Comparison of ENCODE assay signal across 30 cellular contexts in the genomic region with DNA sequence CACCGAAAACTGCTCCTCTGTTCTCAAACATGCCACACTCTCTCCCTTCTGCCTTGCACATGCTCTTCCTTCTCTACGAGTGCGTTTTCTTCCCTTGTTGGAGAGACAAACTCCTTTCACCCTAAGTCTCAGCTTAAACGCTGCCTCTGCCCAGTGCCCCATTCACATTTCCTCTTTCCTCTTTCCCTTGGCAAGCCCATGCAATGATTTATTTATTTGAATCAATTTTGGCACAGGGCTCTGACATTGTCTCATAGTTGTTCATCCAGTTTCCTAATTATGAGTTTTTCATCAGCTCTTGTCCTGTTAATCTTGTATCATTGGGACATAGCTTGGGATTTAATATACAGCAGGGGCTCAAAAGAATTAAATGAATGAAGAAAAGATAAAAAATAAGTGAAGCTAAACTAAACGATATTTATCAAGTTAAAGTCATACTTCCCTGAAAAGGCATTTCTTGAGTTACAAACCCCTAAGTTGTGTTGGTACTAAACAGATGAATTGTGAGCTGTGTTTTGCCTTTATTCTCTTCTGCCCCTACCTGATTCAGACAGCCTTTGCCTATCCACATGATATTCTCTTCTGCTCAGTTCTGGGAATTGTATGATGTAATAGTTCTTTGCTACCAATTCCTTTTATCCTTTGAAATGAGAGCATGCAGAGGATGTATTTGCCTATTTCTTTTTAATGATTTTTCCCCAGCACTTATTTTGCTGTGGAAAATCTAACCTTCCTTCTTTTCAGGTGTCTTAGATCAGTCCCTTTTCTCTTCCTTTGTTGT.
DNase-seq lines count a peak whose midpoint lies in the region; ATAC-seq, FAIRE-seq and TF ChIP-seq lines count a peak whose summit lies in the region.
"Had no signal": no experiment of that assay in that cellular context is flagged by ENCODE, and none has a peak within 500 bp of the region (broad histone marks: within the 10 kb centered on the region; RNA-seq: fewer than 3 reads in every experiment).

No MANE protein-coding gene starts in this region.

- TF ChIP-seq POLR2A in HepG2 (IDR thresholded peaks at IDR 0.05; ENCODE audit: insufficient read depth in 1 of 2, low read depth in 2 of 2, low read length in 2 of 2): no peak

- intact Hi-C loops in Calu3 (cut with micrococcal nuclease; ENCODE audit: unreplicated experiment): no loop called here
- intact Hi-C loops in HepG2 (cut with micrococcal nuclease; ENCODE audit: unreplicated experiment): no loop called here

- H3K9ac ChIP-seq in HepG2 (ENCODE audit: insufficient read depth, low read depth, low read length): no peak overlapping the region
- H3K9ac ChIP-seq: BLaER1 treated with 17β-estradiol and CSF1 and Interleukin-3, amounts not matched to agents 10 nM and 100 nM had no signal

- TF ChIP-seq EP300 in HepG2 (IDR thresholded peaks at IDR 0.05; ENCODE audit: low read depth in 2 of 2, low read length in 2 of 2) (no peak), HepG2 (CRISPR knock-in tag; IDR thresholded peaks at IDR 0.05; ENCODE audit: borderline replicate concordance) (no peak)

- POLR2A ChIA-PET in HepG2 (lab: Yijun Ruan, JAX): no interaction called here

- H3K36me3 Mint-ChIP-seq in Calu3 (ENCODE audit: insufficient read depth, unreplicated experiment): no peaks in the 10 kb centered on the region
- H3K36me3 Mint-ChIP-seq: activated naive CD8-positive, alpha-beta T cell treated with anti-CD3 and anti-CD28 coated beads for 36 hours had no signal

- no TSS peak for BruUV-seq in Calu3 (replicated peaks; lab: Mats Ljungman, UMichigan)
- BruUV-seq in HepG2 (replicated peaks; lab: Mats Ljungman, UMichigan): no TSS peak

- no peak overlapping the region for H2AFZ ChIP-seq in HepG2 (ENCODE audit: low read length)

- no peak overlapping the region for H3K4me3 ChIP-seq in HepG2 (replicated peaks in 1 of 3; ENCODE audit: insufficient read depth in 1 of 3, low read depth in 2 of 3, low read length in 3 of 3)
- no peak overlapping the region for H3K4me3 ChIP-seq in effector memory CD4-positive, alpha-beta T cell (ENCODE audit: insufficient read depth, low read depth, low read length, poor library complexity, severe bottlenecking)
- H3K4me3 ChIP-seq: BLaER1 treated with 17β-estradiol and CSF1 and Interleukin-3, amounts not matched to agents 10 nM and 100 nM; dorsolateral prefrontal cortex; heart left ventricle; lung; suprapubic skin had no signal

- no peak for TF ChIP-seq RAD21 in HepG2 (CRISPR knock-in tag; IDR thresholded peaks at IDR 0.05)

- H3K4me1 ChIP-seq in HepG2 (ENCODE audit: insufficient read depth, low read length): no peaks in the 10 kb centered on the region
- no peaks in the 10 kb centered on the region for H3K4me1 ChIP-seq in effector memory CD4-positive, alpha-beta T cell (ENCODE audit: control insufficient read depth, insufficient read depth, low read length, poor library complexity, severe bottlenecking)
- H3K4me1 ChIP-seq: BLaER1 treated with 17β-estradiol and CSF1 and Interleukin-3, amounts not matched to agents 10 nM and 100 nM; Caco-2; foreskin keratinocyte; heart left ventricle; suprapubic skin had no signal

- no peaks in the 10 kb centered on the region for H3K27me3 ChIP-seq in HepG2 (ENCODE audit: control insufficient read depth in 1 of 2, insufficient read depth in 2 of 2, low read length in 2 of 2)
- H3K27me3 ChIP-seq in effector memory CD4-positive, alpha-beta T cell (replicated peaks; ENCODE audit: control insufficient read depth, insufficient read depth, low read length, poor library complexity, severe bottlenecking): no peaks in the 10 kb centered on the region
- H3K27me3 ChIP-seq: BLaER1 treated with 17β-estradiol and CSF1 and Interleukin-3, amounts not matched to agents 10 nM and 100 nM; foreskin keratinocyte; suprapubic skin had no signal

- TF ChIP-seq CTCF in Calu3 (IDR thresholded peaks at IDR 0.05; ENCODE audit: unreplicated experiment) (no peak), HepG2 (CRISPR knock-in tag; IDR thresholded peaks at IDR 0.05) (no peak)

- 34% methylated on average over 5 of the region's 5 CpGs for WGBS in HepG2 (ENCODE audit: low lambda C conversion rate)

- peak overlapping the region; percentile 19 for H3K4me3 Mint-ChIP-seq in Calu3 (ENCODE audit: low read depth, unreplicated experiment)
- H3K4me3 Mint-ChIP-seq: activated naive CD8-positive, alpha-beta T cell treated with anti-CD3 and anti-CD28 coated beads for 36 hours; central memory CD8-positive, alpha-beta T cell had no signal

- H4K20me1 ChIP-seq in HepG2 (ENCODE audit: insufficient read depth, low read length): no peaks in the 10 kb centered on the region
- H4K20me1 ChIP-seq: BLaER1 treated with 17β-estradiol and CSF1 and Interleukin-3, amounts not matched to agents 10 nM and 100 nM had no signal

- H3K27ac Mint-ChIP-seq in Calu3 (ENCODE audit: unreplicated experiment): peak overlapping the region; percentile 3
- H3K27ac Mint-ChIP-seq: activated naive CD8-positive, alpha-beta T cell treated with anti-CD3 and anti-CD28 coated beads for 36 hours had no signal

- DNase-seq in Calu3: peak; percentile 3
- DNase-seq in MV-4-11 (lab: John Stamatoyannopoulos, UW): peak; percentile 42
- peak; percentile 3 to 39 for DNase-seq in dermis microvascular lymphatic vessel endothelial cell (ENCODE audit: low read depth in 2 of 2)
- no peak for DNase-seq in HepG2 (ENCODE audit: low spot score)
- no peak for DNase-seq in NCI-H526 (lab: John Stamatoyannopoulos, UW)
- DNase-seq in NCI-H2081 treated with DMSO at 0.1 percent for 48 hours (lab: John Stamatoyannopoulos, UW): no peak
- DNase-seq in effector memory CD4-positive, alpha-beta T cell: no peak
- DNase-seq: activated CD4-positive, alpha-beta T cell treated with anti-CD3 and anti-CD28 coated beads for 48 hours; activated CD8-positive, alpha-beta memory T cell treated with anti-CD3 and anti-CD28 coated beads for 24 hours; activated effector memory CD4-positive, alpha-beta T cell treated with Interleukin-2 at 50 U/mL for 16 hours; activated naive CD8-positive, alpha-beta T cell treated with anti-CD3 and anti-CD28 coated beads for 36 hours; Caco-2; DMS79 treated with DMSO at 0.1 percent for 48 hours; dorsolateral prefrontal cortex; heart left ventricle; NCI-H1105; NCI-H1930; NCI-H82; Right ventricle myocardium superior; stimulated activated CD4-positive, alpha-beta T cell treated with anti-CD3 and anti-CD28 coated beads, Interleukin-15, amount 100 ng/mL, for 24 hours; stimulated activated naive CD4-positive, alpha-beta T cell; T-helper 2 cell had no signal

- ATAC-seq in HepG2: no peak
- ATAC-seq in GM18498 (IDR thresholded peaks at IDR 0.05; ENCODE audit: unreplicated experiment): no peak
- ATAC-seq: foreskin keratinocyte, heart left ventricle had no signal

- H3K9me3 Mint-ChIP-seq in Calu3 (ENCODE audit: low read depth, unreplicated experiment): no peaks in the 10 kb centered on the region

- no peaks in the 10 kb centered on the region for H3K36me3 ChIP-seq in HepG2 (replicated peaks in 1 of 2; ENCODE audit: control insufficient read depth in 1 of 2, insufficient read depth in 2 of 2, low read length in 2 of 2)
- H3K36me3 ChIP-seq in effector memory CD4-positive, alpha-beta T cell (ENCODE audit: control insufficient read depth, insufficient read depth, low read length): no peaks in the 10 kb centered on the region
- H3K36me3 ChIP-seq: BLaER1 treated with 17β-estradiol and CSF1 and Interleukin-3, amounts not matched to agents 10 nM and 100 nM; heart left ventricle; suprapubic skin had no signal

- H3K9me3 ChIP-seq in HepG2 (ENCODE audit: low read length): no peaks in the 10 kb centered on the region
- H3K9me3 ChIP-seq in effector memory CD4-positive, alpha-beta T cell (ENCODE audit: control insufficient read depth, low read length): no peaks in the 10 kb centered on the region
- H3K9me3 ChIP-seq: BLaER1 treated with 17β-estradiol and CSF1 and Interleukin-3, amounts not matched to agents 10 nM and 100 nM; Caco-2; suprapubic skin had no signal

- no peaks in the 10 kb centered on the region for H3K27me3 Mint-ChIP-seq in Calu3 (ENCODE audit: unreplicated experiment)

- H3K4me1 Mint-ChIP-seq in Calu3 (ENCODE audit: low read depth, unreplicated experiment): peaks cover 27% of the 10 kb centered on the region
- H3K4me1 Mint-ChIP-seq: activated naive CD8-positive, alpha-beta T cell treated with anti-CD3 and anti-CD28 coated beads for 36 hours; central memory CD8-positive, alpha-beta T cell had no signal

- no peak for FAIRE-seq in HepG2 (lab: Jason Lieb, UNC)
- FAIRE-seq: astrocyte had no signal

- in situ Hi-C loops in HepG2 (cut with HindIII; ENCODE audit: extremely low pct_ligation_motif_present, low pct_unique_long_range_greater_than_20kb): no loop called here

- H3K4me2 ChIP-seq in HepG2 (ENCODE audit: low read depth, low read length): no peak overlapping the region
- H3K4me2 ChIP-seq: BLaER1 treated with 17β-estradiol and CSF1 and Interleukin-3, amounts not matched to agents 10 nM and 100 nM had no signal

- no peaks in the 10 kb centered on the region for H3K79me2 ChIP-seq in HepG2 (ENCODE audit: insufficient read depth, low read length)

- H3K27ac ChIP-seq in HepG2 (ENCODE audit: extremely low read length, insufficient read depth, low read length): no peak overlapping the region
- H3K27ac ChIP-seq in effector memory CD4-positive, alpha-beta T cell (ENCODE audit: insufficient read depth, low read length, poor library complexity, severe bottlenecking): no peak overlapping the region
- H3K27ac ChIP-seq: BLaER1 treated with 17β-estradiol and CSF1 and Interleukin-3, amounts not matched to agents 10 nM and 100 nM; dorsolateral prefrontal cortex; foreskin keratinocyte; heart left ventricle; HL-60; suprapubic skin had no signal

- CTCF ChIA-PET in Calu3 (lab: Charles Lee) (interaction anchor here (0.6 kb wide), 1 partner anchor 243 kb away, joined by 3 read pairs; no protein-coding TSS in a partner anchor), HepG2 (lab: Yijun Ruan, JAX; ENCODE audit: low intra/inter-chr PET ratio, low total read pairs) (no interaction called here)

TF ChIP-seq in HepG2, 621 proteins besides CTCF, POLR2A, EP300 and RAD21 (continues in another document):
- TF ChIP-seq ZSCAN12 (CRISPR knock-in tag; IDR thresholded peaks at IDR 0.05) (no peak), ZNF3 (CRISPR knock-in tag; IDR thresholded peaks at IDR 0.05) (no peak), ATF7 (IDR thresholded peaks at IDR 0.05) (0 out of 2 replicates have a peak, but pooled peaks have one; percentile 8), ATF7 (CRISPR knock-in tag; IDR thresholded peaks at IDR 0.05) (no peak), ZNF788 (CRISPR knock-in tag; IDR thresholded peaks at IDR 0.05; ENCODE audit: borderline replicate concordance) (no peak), ZNF256 (CRISPR knock-in tag; conservative IDR thresholded peaks at IDR 0.05) (no peak), REXO4 (CRISPR knock-in tag; IDR thresholded peaks at IDR 0.05; ENCODE audit: borderline replicate concordance) (no peak)

Comparison
In these comparisons a context has a peak if more than half of its experiments do, and no peak if none do; other contexts are left out.
1. DNase-seq: peak in Calu3 (single experiment), MV-4-11 (single experiment) and dermis microvascular lymphatic vessel endothelial cell (2 of 2); none in HepG2 (single experiment), NCI-H526 (0 of 2), NCI-H2081 treated with DMSO at 0.1 percent for 48 hours (single experiment) and effector memory CD4-positive, alpha-beta T cell (0 of 3).